1 cellular context compared by ENCODE assay signal in genomic region chr9:93431498-93432105, GRCh38.
TF ChIP-seq lines count a peak whose summit lies in the region.

No MANE protein-coding gene starts in this region.

TF ChIP-seq in K562, 482 proteins besides CTCF, POLR2A, EP300 and RAD21 (continued from another document):
- TF ChIP-seq ZBTB11 (CRISPR knock-in tag; IDR thresholded peaks at IDR 0.05) (peak in 1 of 3 experiments; percentile 33; a peak in 1 of 6 replicates), ZBTB40 (IDR thresholded peaks at IDR 0.05) (0 out of 2 replicates have a peak, but pooled peaks have one; percentile 46), ZBTB40 (CRISPR knock-in tag; IDR thresholded peaks at IDR 0.05) (no peak)
